14 cellular contexts compared by ENCODE assay signal in the genomic region with DNA sequence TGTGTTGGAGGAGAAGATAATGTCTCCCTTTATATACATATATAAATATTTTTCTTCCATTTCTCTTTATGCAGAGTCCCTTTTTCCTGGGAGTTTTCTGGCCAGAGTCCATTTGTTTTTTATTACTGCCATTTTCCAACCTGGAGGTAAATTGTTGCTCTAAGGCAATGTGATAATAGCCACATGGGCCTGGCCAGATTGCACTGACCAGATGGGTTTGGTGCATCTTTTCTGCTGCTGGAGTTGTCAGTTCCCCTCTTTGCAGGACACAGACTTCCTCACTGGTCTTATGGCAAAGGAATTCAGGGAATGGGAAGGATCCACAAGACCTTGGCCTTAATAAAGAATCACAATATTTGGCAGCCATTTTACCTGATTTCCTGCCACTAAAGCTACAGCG.
"Had no signal": no experiment of that assay in that cellular context is flagged by ENCODE, and none has a peak within 500 bp of the region (broad histone marks: within the 10 kb centered on the region; RNA-seq: fewer than 3 reads in every experiment).

No MANE protein-coding gene starts in this region.

- DNase-seq: effector CD4-positive, alpha-beta T cell; endodermal cell; foreskin melanocyte; heart left ventricle; islet precursor cell; natural killer cell; nucleus accumbens; ovary; right cardiac atrium; small intestine; stimulated activated CD4-positive, alpha-beta T cell treated with anti-CD3 and anti-CD28 coated beads, Interleukin-12 subunit alpha, Interleukin-12 subunit beta, amount 100 ng/mL, for 4 hours; stimulated activated naive CD4-positive, alpha-beta T cell; stomach; trophoblast cell had no signal
